Comparison of ENCODE assay signal across 8 cellular contexts in the genomic region with DNA sequence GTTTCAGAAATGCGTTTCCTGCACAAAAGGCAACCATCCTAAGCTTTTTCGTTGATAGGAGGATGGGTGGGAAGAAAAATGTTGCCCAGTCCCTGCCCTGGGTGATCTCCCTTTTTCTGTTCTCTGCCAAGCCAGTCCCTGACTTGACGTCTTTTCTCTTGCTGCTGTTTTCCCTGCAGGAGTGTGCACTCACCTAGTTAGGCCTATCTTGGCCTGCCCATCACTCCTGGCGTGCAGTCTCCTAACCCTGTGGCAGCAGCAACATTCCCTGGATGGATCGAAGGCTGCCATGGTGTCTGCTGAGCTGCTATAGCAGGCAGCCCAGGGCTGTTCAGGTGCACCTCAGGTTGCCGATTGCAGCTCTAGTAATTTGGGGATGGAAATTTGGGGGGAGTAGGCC. TPM values are rescaled to one million over a fixed set of nuclear protein-coding genes. Genes with fewer than 3 reads are reported as not detected.
DNase-seq lines count a peak whose midpoint lies in the region; ATAC-seq lines count a peak whose summit lies in the region.

No MANE protein-coding gene starts in this region.

- H3K4me3 Mint-ChIP-seq in activated T-cell treated with anti-CD3 and anti-CD28 coated beads, Interleukin-2, amount 50 U/mL, for 72 hours, result peak overlapping the region; percentile 82 to 89
- H3K4me3 Mint-ChIP-seq in immature natural killer cell, result peak overlapping the region; percentile 86 to 92 (median 89)

- no peaks in the 10 kb centered on the region for H3K9me3 Mint-ChIP-seq in activated T-cell treated with anti-CD3 and anti-CD28 coated beads, Interleukin-2, amount 50 U/mL, for 72 hours
- H3K9me3 Mint-ChIP-seq in immature natural killer cell, result no peaks in the 10 kb centered on the region

- peaks cover 40% of the 10 kb centered on the region for H3K4me1 Mint-ChIP-seq in activated T-cell treated with anti-CD3 and anti-CD28 coated beads, Interleukin-2, amount 50 U/mL, for 72 hours (ENCODE audit: low read depth)
- H3K4me1 Mint-ChIP-seq in immature natural killer cell, result peaks cover 32 to 35% of the 10 kb centered on the region in 2 donors

- no peak for ATAC-seq in activated T-cell treated with anti-CD3 and anti-CD28 coated beads, Interleukin-2, amount 50 U/mL, for 72 hours (replicated peaks in 1 of 2)
- no peak for ATAC-seq in GM18520 (IDR thresholded peaks at IDR 0.05; ENCODE audit: unreplicated experiment)

- peak; percentile 21 for DNase-seq in NCI-H82 (lab: John Stamatoyannopoulos, UW)
- no peak for DNase-seq in NCI-H82 treated with DMSO at 0.1 percent for 48 hours (lab: John Stamatoyannopoulos, UW; ENCODE audit: unreplicated experiment)
- no peak for DNase-seq in activated T-cell treated with anti-CD3 and anti-CD28 coated beads, Interleukin-2, amount 50 U/mL, for 72 hours
- DNase-seq in immature natural killer cell, result no peak
- no peak for DNase-seq in substantia nigra (lab: John Stamatoyannopoulos, UW)
- DNase-seq in D341Med (ENCODE audit: low spot score), result no peak
- no peak for DNase-seq in stimulated activated CD4-positive, alpha-beta T cell treated with anti-CD3 and anti-CD28 coated beads, Interleukin-1b, Interleukin-23, amount 100 ng/mL, for 48 hours

- peak overlapping the region; percentile 80 for H3K27ac ChIP-seq in substantia nigra (ENCODE audit: low read depth, low read length, poor library complexity, severe bottlenecking)

- H3K27me3 Mint-ChIP-seq in activated T-cell treated with anti-CD3 and anti-CD28 coated beads, Interleukin-2, amount 50 U/mL, for 72 hours (ENCODE audit: low read depth), result no peaks in the 10 kb centered on the region
- H3K27me3 Mint-ChIP-seq in immature natural killer cell (ENCODE audit: low read depth in 3 of 3), result no peaks in the 10 kb centered on the region

- peaks cover 6 to 9% of the 10 kb centered on the region in 2 donors for H3K36me3 Mint-ChIP-seq in activated T-cell treated with anti-CD3 and anti-CD28 coated beads, Interleukin-2, amount 50 U/mL, for 72 hours (ENCODE audit: insufficient read depth in 2 of 2)
- peaks cover 7 to 16% (median 8%) of the 10 kb centered on the region in 3 donors for H3K36me3 Mint-ChIP-seq in immature natural killer cell

- H3K27ac Mint-ChIP-seq in activated T-cell treated with anti-CD3 and anti-CD28 coated beads, Interleukin-2, amount 50 U/mL, for 72 hours, result peak overlapping the region; percentile 92
- peak overlapping the region; percentile 81 to 84 (median 82) for H3K27ac Mint-ChIP-seq in immature natural killer cell

RNA-seq across cellular contexts. Expression of gene UNC119B, which starts 1.2 kb away (rescaled TPM):
- 10 to 100 TPM; 31.2 to 40.5 TPM for total RNA-seq in activated T-cell treated with anti-CD3 and anti-CD28 coated beads, Interleukin-2, amount 50 U/mL, for 72 hours
- polyA plus RNA-seq in immature natural killer cell, result 1 to 10 TPM; 5.1 to 6.2 (median 5.8) TPM

RNA-seq across cellular contexts. Expression of gene ACADS, which starts 14.2 kb away (rescaled TPM):
- total RNA-seq in activated T-cell treated with anti-CD3 and anti-CD28 coated beads, Interleukin-2, amount 50 U/mL, for 72 hours, result 10 to 100 TPM; 17.8 to 20.0 TPM
- polyA plus RNA-seq in immature natural killer cell, result 10 to 100 TPM; 27.1 to 48.3 (median 40.8) TPM

RNA-seq across cellular contexts. Expression of gene MLEC, which starts 24.5 kb away (rescaled TPM):
- total RNA-seq in activated T-cell treated with anti-CD3 and anti-CD28 coated beads, Interleukin-2, amount 50 U/mL, for 72 hours, result 10 to 100 TPM; 75.7 to 88.9 TPM
- polyA plus RNA-seq in immature natural killer cell, result 100 to 1,000 TPM in 1 of 3 donors, 10 to 100 TPM in 2; 77.7 to 109 (median 81.6) TPM
